25 cellular contexts compared by ENCODE assay signal in genomic region chr4:112190684-112191083, GRCh38. TPM values are rescaled to one million over a fixed set of nuclear protein-coding genes. Genes with fewer than 3 reads are reported as not detected.
A peak's percentile ranks its signal among the peaks of the same experiment; 100 is the strongest.
DNase-seq lines count a peak whose midpoint lies in the region; ATAC-seq, FAIRE-seq and TF ChIP-seq lines count a peak whose summit lies in the region.
"Had no signal": no experiment of that assay in that cellular context is flagged by ENCODE, and none has a peak within 500 bp of the region (broad histone marks: within the 10 kb centered on the region; RNA-seq: fewer than 3 reads in every experiment).

No MANE protein-coding gene starts in this region.

- FAIRE-seq in bronchial epithelial cell (lab: Jason Lieb, UNC), result peak; percentile 13
- FAIRE-seq: A549, D721Med, GM12878 had no signal

- H3K36me3 ChIP-seq in bronchial epithelial cell (ENCODE audit: control insufficient read depth, insufficient read depth, low read length), result no peaks in the 10 kb centered on the region
- H3K36me3 ChIP-seq: BE2C had no signal

- intact Hi-C loops in Right ventricle myocardium superior (cut with DNase I), result no loop called here
- intact Hi-C loops in right cardiac atrium (cut with DNase I), result no loop called here
- intact Hi-C loops in left ventricle myocardium superior (cut with micrococcal nuclease), result no loop called here
- intact Hi-C loops in cardiac septum (cut with DNase I), result no loop called here

- no peaks in the 10 kb centered on the region for H3K27me3 Mint-ChIP-seq in activated T-cell treated with anti-CD3 and anti-CD28 coated beads, Interleukin-2, amount 50 U/mL, for 72 hours (ENCODE audit: low read depth)
- H3K27me3 Mint-ChIP-seq: CD4-positive, alpha-beta T cell; CD8-positive, alpha-beta memory T cell had no signal

- no peak for TF ChIP-seq CTCF in bronchial epithelial cell (IDR thresholded peaks at IDR 0.05; ENCODE audit: insufficient read depth, low read length, severe bottlenecking)

- H3K9me3 Mint-ChIP-seq in activated T-cell treated with anti-CD3 and anti-CD28 coated beads, Interleukin-2, amount 50 U/mL, for 72 hours, result no peaks in the 10 kb centered on the region
- H3K9me3 Mint-ChIP-seq: CD14-positive monocyte; CD4-positive, alpha-beta T cell; CD8-positive, alpha-beta memory T cell; GM23338; H9 had no signal

- H3K9me3 ChIP-seq in right cardiac atrium (ENCODE audit: control insufficient read depth, low read length), result no peaks in the 10 kb centered on the region
- H3K9me3 ChIP-seq: A549, BE2C had no signal

- peaks cover 4 to 7% of the 10 kb centered on the region in 2 donors for H3K36me3 Mint-ChIP-seq in activated T-cell treated with anti-CD3 and anti-CD28 coated beads, Interleukin-2, amount 50 U/mL, for 72 hours (ENCODE audit: insufficient read depth in 2 of 2)

- H3K4me3 ChIP-seq in right cardiac atrium (ENCODE audit: low read length), result no peak overlapping the region
- H3K4me3 ChIP-seq in bronchial epithelial cell (ENCODE audit: low read depth, low read length), result no peak overlapping the region
- H3K4me3 ChIP-seq: A549; BLaER1 treated with 17β-estradiol and CSF1 and Interleukin-3, amounts not matched to agents 10 nM and 100 nM; GM12878; GM23338 had no signal

- ATAC-seq in Right ventricle myocardium superior (ENCODE audit: poor library complexity) (peak; percentile 79), right cardiac atrium (no peak), left ventricle myocardium superior (peak; percentile 64)
- no peak for ATAC-seq in activated T-cell treated with anti-CD3 and anti-CD28 coated beads, Interleukin-2, amount 50 U/mL, for 72 hours (replicated peaks in 1 of 2)
- ATAC-seq: A549, GM12878, GM23338, HCT116 had no signal

- DNase-seq in Right ventricle myocardium superior (no peak), right cardiac atrium (no peak), left ventricle myocardium superior (no peak), cardiac septum (ENCODE audit: low spot score) (no peak), bronchial epithelial cell (ENCODE audit: low read depth) (no peak), cerebellar nuclear complex (lab: John Stamatoyannopoulos, UW) (no peak)
- DNase-seq in activated T-cell treated with anti-CD3 and anti-CD28 coated beads, Interleukin-2, amount 50 U/mL, for 72 hours, result no peak
- DNase-seq: 8988T; ACHN; AML-193; BE2C; CD4-positive, alpha-beta T cell; CD8-positive, alpha-beta memory T cell; DMS 273 treated with DMSO at 0.1 percent for 48 hours; DMS79; EL; GDM1; H9 had no signal

- H3K4me1 ChIP-seq in right cardiac atrium (ENCODE audit: control insufficient read depth, insufficient read depth, low read length), result no peaks in the 10 kb centered on the region
- H3K4me1 ChIP-seq: A549; BLaER1 treated with 17β-estradiol and CSF1 and Interleukin-3, amounts not matched to agents 10 nM and 100 nM had no signal

- 86% methylated on average over 8 of the region's 8 CpGs for WGBS in right cardiac atrium

- H3K27ac ChIP-seq in right cardiac atrium (ENCODE audit: low read length), result no peak overlapping the region
- H3K27ac ChIP-seq: A549; BLaER1 treated with 17β-estradiol and CSF1 and Interleukin-3, amounts not matched to agents 10 nM and 100 nM had no signal

- H3K4me3 Mint-ChIP-seq in activated T-cell treated with anti-CD3 and anti-CD28 coated beads, Interleukin-2, amount 50 U/mL, for 72 hours, result no peak overlapping the region
- H3K4me3 Mint-ChIP-seq: CD14-positive monocyte; CD4-positive, alpha-beta T cell; CD8-positive, alpha-beta memory T cell; GM23338; H9 had no signal

- H3K4me1 Mint-ChIP-seq in activated T-cell treated with anti-CD3 and anti-CD28 coated beads, Interleukin-2, amount 50 U/mL, for 72 hours (ENCODE audit: low read depth), result no peaks in the 10 kb centered on the region
- H3K4me1 Mint-ChIP-seq: CD8-positive, alpha-beta memory T cell; GM23338; H9 had no signal

- H3K27me3 ChIP-seq in right cardiac atrium (ENCODE audit: control insufficient read depth, insufficient read depth) (no peaks in the 10 kb centered on the region), bronchial epithelial cell (ENCODE audit: control insufficient read depth, insufficient read depth, low read length) (no peaks in the 10 kb centered on the region)
- H3K27me3 ChIP-seq: BE2C; BLaER1 treated with 17β-estradiol and CSF1 and Interleukin-3, amounts not matched to agents 10 nM and 100 nM had no signal

- no peak overlapping the region for H3K27ac Mint-ChIP-seq in activated T-cell treated with anti-CD3 and anti-CD28 coated beads, Interleukin-2, amount 50 U/mL, for 72 hours
- H3K27ac Mint-ChIP-seq: CD14-positive monocyte; CD4-positive, alpha-beta T cell; GM23338; H9 had no signal

RNA-seq across cellular contexts. Expression of gene AP1AR, which starts 40.9 kb away (rescaled TPM):
- total RNA-seq in Right ventricle myocardium superior (11.1 TPM), right cardiac atrium (10 to 100 TPM in 3 of 4 donors, 1 to 10 TPM in 1; 9.8 to 11.6 (median 10.9) TPM), left ventricle myocardium superior (10.2 TPM), cardiac septum (10.7 TPM), bronchial epithelial cell (58.4 and 67.2 TPM in 2 replicates)
- 6.1 TPM for polyA plus RNA-seq in right cardiac atrium
- 10 to 100 TPM; 21.6 to 33.2 TPM for total RNA-seq in activated T-cell treated with anti-CD3 and anti-CD28 coated beads, Interleukin-2, amount 50 U/mL, for 72 hours

RNA-seq across cellular contexts. Expression of gene FAM241A, which starts 45.4 kb away (rescaled TPM):
- total RNA-seq in Right ventricle myocardium superior (7.4 TPM), right cardiac atrium (1 to 10 TPM; 4.8 to 7.9 (median 7.1) TPM), left ventricle myocardium superior (11.3 TPM), cardiac septum (6.7 TPM), bronchial epithelial cell (2.4 and 4.6 TPM in 2 replicates)
- polyA plus RNA-seq in right cardiac atrium, result 6.8 TPM
- total RNA-seq in activated T-cell treated with anti-CD3 and anti-CD28 coated beads, Interleukin-2, amount 50 U/mL, for 72 hours, result 1 to 10 TPM; 4.2 to 5.0 TPM

Comparison
In these comparisons a context has a peak if more than half of its experiments do, and no peak if none do; other contexts are left out.
1. ATAC-seq: peak in Right ventricle myocardium superior (single experiment) and left ventricle myocardium superior (single experiment); none in right cardiac atrium (0 of 2) and activated T-cell treated with anti-CD3 and anti-CD28 coated beads, Interleukin-2, amount 50 U/mL, for 72 hours (0 of 2).